Comparison of ENCODE assay signal across 23 cellular contexts in the genomic region with DNA sequence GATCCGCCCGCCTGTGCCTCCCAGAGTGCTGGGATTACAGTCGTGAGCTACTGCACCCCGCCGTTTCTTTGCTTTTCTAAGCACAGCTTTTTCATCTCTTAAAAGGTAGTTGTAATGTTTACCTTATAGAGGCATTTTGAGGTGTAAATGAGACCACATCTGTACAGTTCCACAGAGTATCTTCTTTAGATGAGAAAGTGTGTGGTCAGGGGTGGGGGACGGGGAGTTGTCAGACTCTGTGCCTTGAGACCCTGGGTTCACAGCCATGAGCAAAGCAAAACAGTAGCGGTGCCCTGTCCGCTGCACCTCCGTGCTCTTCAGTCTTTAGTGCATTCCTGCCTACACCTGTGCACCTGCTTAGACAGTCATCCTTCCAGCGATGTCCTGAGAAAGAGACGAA.
DNase-seq lines count a peak whose midpoint lies in the region; ATAC-seq, FAIRE-seq and TF ChIP-seq lines count a peak whose summit lies in the region.
"Had no signal": no experiment of that assay in that cellular context is flagged by ENCODE, and none has a peak within 500 bp of the region (broad histone marks: within the 10 kb centered on the region; RNA-seq: fewer than 3 reads in every experiment).

No MANE protein-coding gene starts in this region.

- H3K79me1 ChIP-seq in trophoblast cell (ENCODE audit: low read length): no peaks in the 10 kb centered on the region

- POLR2A ChIA-PET in CD4-positive, alpha-beta T cell (lab: Charles Lee): no interaction called here
- POLR2A ChIA-PET in CD8-positive, alpha-beta T cell (lab: Charles Lee): no interaction called here

- H3K14ac ChIP-seq in trophoblast cell (ENCODE audit: low read length): no peak overlapping the region

- no peaks in the 10 kb centered on the region for H3K27me3 ChIP-seq in CD4-positive, alpha-beta T cell (ENCODE audit: control insufficient read depth, insufficient read depth, low read length)
- no peaks in the 10 kb centered on the region for H3K27me3 ChIP-seq in CD8-positive, alpha-beta T cell (ENCODE audit: insufficient read depth, low read length)
- H3K27me3 ChIP-seq in trophoblast cell (ENCODE audit: insufficient read depth, low read length): no peaks in the 10 kb centered on the region
- H3K27me3 ChIP-seq: BE2C, BLaER1 had no signal

- no peaks in the 10 kb centered on the region for H3K9me3 ChIP-seq in CD4-positive, alpha-beta T cell (ENCODE audit: control insufficient read depth, low read length)
- no peaks in the 10 kb centered on the region for H3K9me3 ChIP-seq in CD8-positive, alpha-beta T cell (ENCODE audit: low read length)
- H3K9me3 ChIP-seq in kidney (ENCODE audit: control insufficient read depth in 1 of 2, low read length in 2 of 2): no peaks in the 10 kb centered on the region
- no peaks in the 10 kb centered on the region for H3K9me3 ChIP-seq in trophoblast cell (ENCODE audit: insufficient read depth, low read depth, low read length)
- H3K9me3 ChIP-seq: BE2C, BLaER1 had no signal

- no peak for TF ChIP-seq POLR2A in lower leg skin (IDR thresholded peaks at IDR 0.05)

- H3K9ac ChIP-seq in kidney (ENCODE audit: low read length in 2 of 2) (no peak overlapping the region), trophoblast cell (ENCODE audit: low read length) (no peak overlapping the region)
- H3K9ac ChIP-seq: BLaER1 had no signal

- H3K4me2 ChIP-seq in trophoblast cell (ENCODE audit: low read length): no peak overlapping the region
- H3K4me2 ChIP-seq: BLaER1 had no signal

- peak; percentile 17 for ATAC-seq in CD4-positive, alpha-beta T cell (ENCODE audit: poor library complexity)
- peak; percentile 34 for ATAC-seq in CD8-positive, alpha-beta T cell
- ATAC-seq: GM12878 had no signal

- no peak overlapping the region for H2BK120ac ChIP-seq in trophoblast cell (ENCODE audit: insufficient read depth, low read length, poor library complexity)

- H4K8ac ChIP-seq in trophoblast cell (ENCODE audit: low read depth, low read length): no peak overlapping the region

- no peak overlapping the region for H4K91ac ChIP-seq in trophoblast cell (ENCODE audit: low read depth, low read length)

- no peak overlapping the region for H2BK12ac ChIP-seq in trophoblast cell (ENCODE audit: low read length)

- no peaks in the 10 kb centered on the region for H3K36me3 Mint-ChIP-seq in CD4-positive, alpha-beta T cell (ENCODE audit: low read depth)
- H3K36me3 Mint-ChIP-seq in CD8-positive, alpha-beta T cell: peaks cover 4% of the 10 kb centered on the region

- H3K4me3 ChIP-seq in CD8-positive, alpha-beta T cell (ENCODE audit: low read depth, low read length): no peak overlapping the region
- H3K4me3 ChIP-seq in kidney (ENCODE audit: low read length in 2 of 2) (no peak overlapping the region), trophoblast cell (ENCODE audit: low read depth, low read length) (no peak overlapping the region), lower leg skin (ENCODE audit: low read depth, poor library complexity, severe bottlenecking) (no peak overlapping the region)
- H3K4me3 ChIP-seq: BLaER1, GM12878 had no signal

- peak overlapping the region; percentile 87 for H3K23ac ChIP-seq in trophoblast cell (ENCODE audit: low read length)

- H2AK5ac ChIP-seq in trophoblast cell (ENCODE audit: low read length): peak overlapping the region; percentile 69

- H2AFZ ChIP-seq in trophoblast cell (ENCODE audit: insufficient read depth, low read length, poor library complexity): no peak overlapping the region

- H3K4ac ChIP-seq in trophoblast cell (ENCODE audit: low read depth, low read length): no peak overlapping the region

- FAIRE-seq in kidney (lab: Jason Lieb, UNC): no peak
- FAIRE-seq: A204.1, GM12878, GM12892, GM18507, GM19239 had no signal

- no CpG with 5 or more reads among the region's 11 CpGs for WGBS in trophoblast cell (ENCODE audit: extremely low coverage, insufficient coverage, insufficient read length)
- 96 to 97% methylated on average over 11 of the region's 11 CpGs for WGBS in lower leg skin, 2 donors

- no peak overlapping the region for H3K27ac Mint-ChIP-seq in CD4-positive, alpha-beta T cell
- peak overlapping the region; percentile 22 for H3K27ac Mint-ChIP-seq in CD8-positive, alpha-beta T cell
- H3K27ac Mint-ChIP-seq: CD14-positive monocyte; CD4-positive, CD25-positive, alpha-beta regulatory T cell had no signal

- H3K27ac ChIP-seq in CD4-positive, alpha-beta T cell (ENCODE audit: low read depth, low read length): no peak overlapping the region
- H3K27ac ChIP-seq in CD8-positive, alpha-beta T cell (ENCODE audit: low read depth, low read length): no peak overlapping the region
- H3K27ac ChIP-seq in kidney (ENCODE audit: low read depth in 2 of 2, low read length in 2 of 2) (no peak overlapping the region), trophoblast cell (ENCODE audit: low read depth, low read length) (no peak overlapping the region)
- H3K27ac ChIP-seq: BLaER1 had no signal

- no peak overlapping the region for H3K18ac ChIP-seq in trophoblast cell (ENCODE audit: low read length)

- no peaks in the 10 kb centered on the region for H3K9me3 Mint-ChIP-seq in CD4-positive, alpha-beta T cell
- no peaks in the 10 kb centered on the region for H3K9me3 Mint-ChIP-seq in CD8-positive, alpha-beta T cell
- H3K9me3 Mint-ChIP-seq: CD4-positive, CD25-positive, alpha-beta regulatory T cell; CD8-positive, alpha-beta memory T cell had no signal

- H3K4me1 ChIP-seq in CD8-positive, alpha-beta T cell (ENCODE audit: insufficient read depth, low read length): no peaks in the 10 kb centered on the region
- H3K4me1 ChIP-seq in kidney (ENCODE audit: control insufficient read depth in 1 of 2, insufficient read depth in 1 of 2, low read depth in 1 of 2, low read length in 2 of 2) (no peaks in the 10 kb centered on the region), trophoblast cell (ENCODE audit: control insufficient read depth in 1 of 2, insufficient read depth in 2 of 2, low read length in 2 of 2) (no peaks in the 10 kb centered on the region)
- H3K4me1 ChIP-seq: BE2C, BLaER1 had no signal

- no peak for DNase-seq in CD4-positive, alpha-beta T cell
- DNase-seq in CD8-positive, alpha-beta T cell: no peak
- DNase-seq in kidney (peak; percentile 29), trophoblast cell (no peak), EL (no peak), lower leg skin (ENCODE audit: low spot score in 2 of 2) (no peak), NCI-H1105 treated with DMSO at 0.1 percent for 48 hours (lab: John Stamatoyannopoulos, UW) (no peak)
- DNase-seq: 8988T; ACHN; BE2C; C1 segment of cervical spinal cord; CD4-positive, CD25-positive, alpha-beta regulatory T cell; COR-L47; DMS79 treated with DMSO at 0.1 percent for 48 hours; GDM1 had no signal

- H3K79me2 ChIP-seq in trophoblast cell (ENCODE audit: control insufficient read depth, insufficient read depth, low read length, poor library complexity): no peaks in the 10 kb centered on the region

- H4K12ac ChIP-seq in trophoblast cell (ENCODE audit: low read depth, low read length): no peak overlapping the region

- H3K4me1 Mint-ChIP-seq in CD4-positive, alpha-beta T cell (ENCODE audit: low read depth): peaks cover 6% of the 10 kb centered on the region
- peaks cover 15% of the 10 kb centered on the region for H3K4me1 Mint-ChIP-seq in CD8-positive, alpha-beta T cell (ENCODE audit: low read depth)
- H3K4me1 Mint-ChIP-seq: CD14-positive monocyte; CD8-positive, alpha-beta memory T cell had no signal

- H3K36me3 ChIP-seq in CD8-positive, alpha-beta T cell (ENCODE audit: insufficient read depth, low read length): no peaks in the 10 kb centered on the region
- H3K36me3 ChIP-seq in kidney (ENCODE audit: control insufficient read depth in 1 of 2, insufficient read depth in 2 of 2, low read length in 2 of 2): no peaks in the 10 kb centered on the region
- H3K36me3 ChIP-seq in trophoblast cell (ENCODE audit: control insufficient read depth in 1 of 2, insufficient read depth in 2 of 2, low read length in 2 of 2): no peaks in the 10 kb centered on the region
- H3K36me3 ChIP-seq: BE2C, BLaER1 had no signal

- intact Hi-C loops in CD4-positive, alpha-beta T cell (cut with DNase I, micrococcal nuclease): no loop called here
- intact Hi-C loops in CD8-positive, alpha-beta T cell (cut with DNase I, micrococcal nuclease): no loop called here
- intact Hi-C loops in kidney (cut with DNase I): no loop called here
- intact Hi-C loops in lower leg skin (cut with DNase I; ENCODE audit: low total_unique reads): no loop called here

- CTCF ChIA-PET in CD4-positive, alpha-beta T cell (lab: Charles Lee): no interaction called here
- CTCF ChIA-PET in CD8-positive, alpha-beta T cell (lab: Charles Lee): no interaction called here

- no peaks in the 10 kb centered on the region for H3K27me3 Mint-ChIP-seq in CD4-positive, alpha-beta T cell
- H3K27me3 Mint-ChIP-seq in CD8-positive, alpha-beta T cell (ENCODE audit: low read depth): no peaks in the 10 kb centered on the region
- H3K27me3 Mint-ChIP-seq: CD4-positive, CD25-positive, alpha-beta regulatory T cell; CD8-positive, alpha-beta memory T cell had no signal

- no peak overlapping the region for H3K4me3 Mint-ChIP-seq in CD4-positive, alpha-beta T cell
- H3K4me3 Mint-ChIP-seq in CD8-positive, alpha-beta T cell: no peak overlapping the region
- H3K4me3 Mint-ChIP-seq: CD14-positive monocyte; CD4-positive, CD25-positive, alpha-beta regulatory T cell; CD8-positive, alpha-beta memory T cell had no signal

- H2BK5ac ChIP-seq in trophoblast cell (ENCODE audit: low read depth, low read length, poor library complexity): peak overlapping the region; percentile 21

- no peak for TF ChIP-seq CTCF in CD4-positive, alpha-beta T cell (IDR thresholded peaks at IDR 0.05)
- TF ChIP-seq CTCF in CD8-positive, alpha-beta T cell (IDR thresholded peaks at IDR 0.05): no peak
- TF ChIP-seq CTCF in kidney (IDR thresholded peaks at IDR 0.05; ENCODE audit: borderline replicate concordance, extremely low read depth, insufficient read depth) (no peak), lower leg skin (IDR thresholded peaks at IDR 0.05) (no peak)
